Comparison of ENCODE assay signal across 8 cellular contexts in the genomic region with DNA sequence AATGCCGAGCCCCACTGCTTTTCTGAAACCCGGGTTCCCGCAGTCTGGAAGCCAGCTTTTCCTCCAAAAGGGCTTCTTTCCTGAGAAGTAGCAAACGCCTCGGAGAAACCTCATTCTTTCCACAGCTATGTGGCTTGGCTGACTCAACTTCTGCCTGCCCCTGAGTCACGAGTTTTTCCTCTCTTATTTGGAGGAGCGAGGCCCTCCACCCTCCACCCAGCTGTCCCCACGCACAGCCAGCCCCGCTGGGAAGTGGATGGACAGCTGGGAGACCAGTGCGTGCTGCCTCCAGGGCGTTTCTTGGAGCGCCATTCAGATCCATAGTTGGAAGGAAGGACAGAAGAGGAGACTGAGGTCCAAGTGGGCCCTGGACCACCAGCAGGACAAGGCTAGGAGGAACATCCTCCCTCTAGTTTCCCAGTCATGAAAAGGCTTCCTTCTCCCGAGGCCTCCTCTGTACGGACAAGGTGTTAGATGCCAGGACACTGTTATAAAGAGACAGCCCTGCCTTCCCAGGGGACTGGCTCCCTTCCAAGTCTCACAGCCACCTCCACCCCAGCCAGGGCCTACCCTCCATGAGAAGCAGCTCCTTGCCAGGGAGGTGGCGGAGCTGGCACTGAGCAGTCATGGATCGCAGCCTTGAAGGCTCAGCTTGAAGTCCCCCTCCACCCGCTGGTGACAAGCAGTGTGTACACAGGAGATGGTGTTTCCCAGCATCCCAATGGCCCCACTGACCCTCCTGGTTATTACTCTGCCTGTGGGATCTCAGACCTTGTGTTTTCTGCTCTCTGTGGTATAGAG. TPM values are rescaled to one million over a fixed set of nuclear protein-coding genes. Genes with fewer than 3 reads are reported as not detected.
DNase-seq lines count a peak whose midpoint lies in the region; ATAC-seq, FAIRE-seq and TF ChIP-seq lines count a peak whose summit lies in the region.

No MANE protein-coding gene starts in this region.

- FAIRE-seq in HepG2 (lab: Jason Lieb, UNC) (no peak), keratinocyte (lab: Jason Lieb, UNC) (peak; percentile 92)

- TF ChIP-seq RAD21 in liver (IDR thresholded peaks at IDR 0.05) (no peak), HepG2 (CRISPR knock-in tag; IDR thresholded peaks at IDR 0.05) (no peak)

- H3K36me3 ChIP-seq in liver (ENCODE audit: control insufficient read depth in 4 of 4, insufficient read depth in 3 of 4, low read depth in 1 of 4, low read length in 3 of 4) (no peaks in the 10 kb centered on the region), HepG2 (replicated peaks in 1 of 2; ENCODE audit: control insufficient read depth in 1 of 2, insufficient read depth in 2 of 2, low read length in 2 of 2) (no peaks in the 10 kb centered on the region), keratinocyte (ENCODE audit: control insufficient read depth in 2 of 2, extremely low read depth in 1 of 2, insufficient read depth in 2 of 2, low read length in 2 of 2) (no peaks in the 10 kb centered on the region), stomach smooth muscle (ENCODE audit: control insufficient read depth in 2 of 2, insufficient read depth in 2 of 2, low read length in 2 of 2) (no peaks in the 10 kb centered on the region)

- in situ Hi-C loops in HepG2 (cut with HindIII; ENCODE audit: extremely low pct_ligation_motif_present, low pct_unique_long_range_greater_than_20kb) = no loop called here

- no peak for TF ChIP-seq POLR2A in HepG2 (IDR thresholded peaks at IDR 0.05; ENCODE audit: insufficient read depth in 1 of 2, low read depth in 2 of 2, low read length in 2 of 2)

- H3K27me3 ChIP-seq in liver (ENCODE audit: control insufficient read depth in 4 of 4, insufficient read depth in 4 of 4, low read length in 3 of 4) (no peaks in the 10 kb centered on the region), HepG2 (ENCODE audit: control insufficient read depth in 1 of 2, insufficient read depth in 2 of 2, low read length in 2 of 2) (peaks cover 10 to 20% of the 10 kb centered on the region in 2 experiments; a peak in 4 of 5 replicates), keratinocyte (ENCODE audit: control insufficient read depth, extremely low read depth, insufficient read depth, low read length) (no peaks in the 10 kb centered on the region), stomach smooth muscle (ENCODE audit: control insufficient read depth in 1 of 2, insufficient read depth in 2 of 2, low read length in 2 of 2) (no peaks in the 10 kb centered on the region)

- TF ChIP-seq CTCF in liver (IDR thresholded peaks at IDR 0.05; ENCODE audit: low read depth, low read length, missing input control) (no peak), HepG2 (CRISPR knock-in tag; IDR thresholded peaks at IDR 0.05) (no peak), keratinocyte (optimal IDR thresholded peaks at IDR 0.05 in 1 of 3, IDR thresholded peaks at IDR 0.05 in 1 of 3, conservative IDR thresholded peaks at IDR 0.05 in 1 of 3; ENCODE audit: extremely low read depth in 1 of 3, insufficient read depth in 2 of 3, low read length in 3 of 3) (no peak)

- H3K4me1 ChIP-seq in liver (ENCODE audit: control insufficient read depth in 4 of 4, insufficient read depth in 4 of 4, low read length in 3 of 4) (peaks cover 14 to 41% (median 26%) of the 10 kb centered on the region in 4 donors), HepG2 (ENCODE audit: insufficient read depth, low read length) (peaks cover 38% of the 10 kb centered on the region), keratinocyte (ENCODE audit: control insufficient read depth, extremely low read depth, insufficient read depth, low read length) (peaks cover 45% of the 10 kb centered on the region), stomach smooth muscle (ENCODE audit: control insufficient read depth, insufficient read depth, low read length) (peaks cover 55% of the 10 kb centered on the region)

- H3K36me3 Mint-ChIP-seq in activated naive CD8-positive, alpha-beta T cell treated with anti-CD3 and anti-CD28 coated beads, Interleukin-2, amount 50 U/mL, for 24 hours (ENCODE audit: low read depth) = peaks cover 6% of the 10 kb centered on the region

- H3K4me3 ChIP-seq in liver (ENCODE audit: low read depth in 1 of 3, low read length in 3 of 3) (no peak overlapping the region), HepG2 (replicated peaks in 1 of 3; ENCODE audit: insufficient read depth in 1 of 3, low read depth in 2 of 3, low read length in 3 of 3) (no peak overlapping the region), keratinocyte (ENCODE audit: control insufficient read depth in 2 of 3, extremely low read depth in 1 of 3, insufficient read depth in 2 of 3, low read depth in 1 of 3, low read length in 3 of 3) (peak overlapping the region; percentile 15 to 68 (median 31)), stomach smooth muscle (ENCODE audit: low read length in 2 of 2) (peak overlapping the region in 1 of 2 donors; percentile 40)

- H4K20me1 ChIP-seq in HepG2 (ENCODE audit: insufficient read depth, low read length) (no peaks in the 10 kb centered on the region), keratinocyte (ENCODE audit: control insufficient read depth, extremely low read depth, insufficient read depth, low read length) (no peaks in the 10 kb centered on the region)

- POLR2A ChIA-PET in HepG2 (lab: Yijun Ruan, JAX) = interaction anchor here (1.3 kb wide), 1 partner anchor 57 kb away, joined by 5 read pairs; a partner anchor contains a TSS

- H3K27me3 Mint-ChIP-seq in activated naive CD8-positive, alpha-beta T cell treated with anti-CD3 and anti-CD28 coated beads, Interleukin-2, amount 50 U/mL, for 24 hours = no peaks in the 10 kb centered on the region

- no peaks in the 10 kb centered on the region for H3K79me2 ChIP-seq in HepG2 (ENCODE audit: insufficient read depth, low read length)
- H3K79me2 ChIP-seq in keratinocyte (ENCODE audit: control insufficient read depth, insufficient read depth, low read length) = peaks cover 32% of the 10 kb centered on the region

- intact Hi-C loops in HepG2 (cut with micrococcal nuclease; ENCODE audit: unreplicated experiment) = no loop called here

- BruUV-seq in HepG2 (replicated peaks; lab: Mats Ljungman, UMichigan) = no TSS peak

- no peak for DNase-seq in HepG2 (ENCODE audit: low spot score)
- peak; percentile 56 for DNase-seq in activated naive CD8-positive, alpha-beta T cell treated with anti-CD3 and anti-CD28 coated beads, Interleukin-2, amount 50 U/mL, for 24 hours
- DNase-seq in keratinocyte (ENCODE audit: low read depth, low spot score) = no peak
- no peak for DNase-seq in NK-92 treated with Interleukin-12 subunit alpha and Interleukin-12 subunit beta, amount 100 ng/mL, for 24 hours (lab: John Stamatoyannopoulos, UW)
- DNase-seq in NCI-H1436 (lab: John Stamatoyannopoulos, UW) = no peak
- no peak for DNase-seq in DMS153 treated with DMSO at 0.1 percent for 48 hours (lab: John Stamatoyannopoulos, UW; ENCODE audit: unreplicated experiment)

- no peaks in the 10 kb centered on the region for H3K9me1 ChIP-seq in keratinocyte (ENCODE audit: control insufficient read depth, extremely low read depth, insufficient read depth, low read length)

- H3K9me3 ChIP-seq in liver (ENCODE audit: control insufficient read depth in 4 of 4, low read length in 3 of 4) (no peaks in the 10 kb centered on the region), HepG2 (ENCODE audit: low read length) (no peaks in the 10 kb centered on the region), keratinocyte (ENCODE audit: control insufficient read depth, low read depth, low read length) (no peaks in the 10 kb centered on the region), stomach smooth muscle (ENCODE audit: control insufficient read depth in 2 of 2, low read length in 2 of 2) (no peaks in the 10 kb centered on the region)

- no peak for ATAC-seq in HepG2
- peak; percentile 55 for ATAC-seq in activated naive CD8-positive, alpha-beta T cell treated with anti-CD3 and anti-CD28 coated beads, Interleukin-2, amount 50 U/mL, for 24 hours

- TF ChIP-seq EP300 in HepG2 (IDR thresholded peaks at IDR 0.05; ENCODE audit: low read depth in 2 of 2, low read length in 2 of 2) = no peak
- no peak for TF ChIP-seq EP300 in HepG2 (CRISPR knock-in tag; IDR thresholded peaks at IDR 0.05; ENCODE audit: borderline replicate concordance)

- H3K4me2 ChIP-seq in HepG2 (ENCODE audit: low read depth, low read length) (no peak overlapping the region), keratinocyte (ENCODE audit: control insufficient read depth, extremely low read depth, insufficient read depth, low read depth, low read length) (peak overlapping the region; percentile 90)

- H2AFZ ChIP-seq in HepG2 (ENCODE audit: low read length) (no peak overlapping the region), keratinocyte (ENCODE audit: control insufficient read depth, low read length) (peak overlapping the region; percentile 28)

- WGBS in liver = 56% methylated on average over 17 of the region's 17 CpGs
- 15% methylated on average over 14 of the region's 17 CpGs for WGBS in HepG2 (ENCODE audit: low lambda C conversion rate)

- no peak overlapping the region for H3K9ac ChIP-seq in liver (ENCODE audit: low read depth in 1 of 2, low read length in 2 of 2)
- H3K9ac ChIP-seq in HepG2 (ENCODE audit: insufficient read depth, low read depth, low read length) = no peak overlapping the region
- H3K9ac ChIP-seq in keratinocyte (ENCODE audit: control insufficient read depth, extremely low read depth, insufficient read depth, low read length) = peak overlapping the region; percentile 85
- H3K9ac ChIP-seq in stomach smooth muscle (ENCODE audit: low read length in 2 of 2) = peak overlapping the region; percentile 7 to 50

- peak overlapping the region; percentile 14 to 56 for H3K27ac ChIP-seq in liver (ENCODE audit: low read depth in 1 of 2, low read length in 2 of 2)
- H3K27ac ChIP-seq in HepG2 (ENCODE audit: extremely low read length, insufficient read depth, low read length) = no peak overlapping the region
- H3K27ac ChIP-seq in keratinocyte (ENCODE audit: control insufficient read depth, insufficient read depth, low read length) = peak overlapping the region; percentile 94
- peak overlapping the region; percentile 81 for H3K27ac ChIP-seq in stomach smooth muscle (ENCODE audit: low read length)

- peak overlapping the region; percentile 92 for H3K27ac Mint-ChIP-seq in activated naive CD8-positive, alpha-beta T cell treated with anti-CD3 and anti-CD28 coated beads, Interleukin-2, amount 50 U/mL, for 24 hours

- CTCF ChIA-PET in HepG2 (lab: Yijun Ruan, JAX; ENCODE audit: low intra/inter-chr PET ratio, low total read pairs) = no interaction called here

- H3K9me3 Mint-ChIP-seq in activated naive CD8-positive, alpha-beta T cell treated with anti-CD3 and anti-CD28 coated beads, Interleukin-2, amount 50 U/mL, for 24 hours = no peaks in the 10 kb centered on the region

- H3K4me3 Mint-ChIP-seq in activated naive CD8-positive, alpha-beta T cell treated with anti-CD3 and anti-CD28 coated beads, Interleukin-2, amount 50 U/mL, for 24 hours = peak overlapping the region; percentile 66

- peaks cover 52% of the 10 kb centered on the region for H3K4me1 Mint-ChIP-seq in activated naive CD8-positive, alpha-beta T cell treated with anti-CD3 and anti-CD28 coated beads, Interleukin-2, amount 50 U/mL, for 24 hours

- dilution Hi-C loops in keratinocyte (cut with MboI; ENCODE audit: extremely low pct_ligation_motif_present, low sequenced_read_pairs) = no loop called here

RNA-seq across cellular contexts. Expression of a gene that starts 2.5 kb away (rescaled TPM):
- total RNA-seq in liver (10 to 100 TPM in 1 of 2 donors, 1 to 10 TPM in 1; 2.9 to 15.1 TPM), HepG2 (2016; rRNA removed; fragmentation: Illumina TruSeq; extraction: Trizol) (3.2 and 3.8 TPM in 2 replicates)
- polyA plus RNA-seq in liver (10 to 100 TPM in 1 of 2 donors, 1 to 10 TPM in 1; 5.0 to 12.8 TPM), HepG2 (2011; rRNA removed) (2.9 TPM in 2 replicates), keratinocyte (9.4 to 22.0 TPM (median 11.4 TPM) in 3 replicates)
- 1.5 TPM in 2 replicates for total RNA-seq in HepG2 (2016; cell fraction: cytosol; rRNA removed; fragmentation: Illumina TruSeq; extraction: Trizol; ENCODE audit: low read depth)
- total RNA-seq in HepG2 (2016; cell fraction: insoluble cytoplasmic fraction; rRNA removed; fragmentation: Illumina TruSeq; extraction: Trizol) = 3.0 and 4.1 TPM in 2 replicates
- total RNA-seq in HepG2 (2016; cell fraction: membrane; rRNA removed; fragmentation: Illumina TruSeq; extraction: Trizol) = 2.6 and 2.8 TPM in 2 replicates
- 1.9 and 2.3 TPM in 2 replicates for total RNA-seq in HepG2 (2016; cell fraction: nucleus; rRNA removed; fragmentation: Illumina TruSeq; extraction: Trizol)
- 1.7 and 4.1 TPM in 2 replicates for polyA plus RNA-seq in HepG2 (2011; cell fraction: cytosol; rRNA removed)
- 3.9 and 4.0 TPM in 2 replicates for polyA plus RNA-seq in HepG2 (2011; cell fraction: nucleus; rRNA removed)
- polyA plus RNA-seq in HepG2 (2012) = 0.71 and 1.4 TPM in 2 replicates
- 0.36 and 0.54 TPM in 2 replicates for polyA plus RNA-seq in HepG2 (2016; cell fraction: cytosol; fragmentation: Illumina TruSeq; extraction: Trizol; ENCODE audit: low read depth)
- polyA plus RNA-seq in HepG2 (2016; cell fraction: insoluble cytoplasmic fraction; fragmentation: Illumina TruSeq; extraction: Trizol; ENCODE audit: low read depth) = 2.4 and 2.7 TPM in 2 replicates
- 1.1 and 1.4 TPM in 2 replicates for polyA plus RNA-seq in HepG2 (2016; cell fraction: membrane; fragmentation: Illumina TruSeq; extraction: Trizol; ENCODE audit: low read depth)
- polyA plus RNA-seq in HepG2 (2016; cell fraction: nucleus; fragmentation: Illumina TruSeq; extraction: Trizol; ENCODE audit: insufficient read depth, low read depth) = 2.7 TPM in 2 replicates
- 2.0 and 6.9 TPM in 2 replicates for polyA minus RNA-seq in HepG2 (2011; rRNA and poly(A)+ RNA removed; ENCODE audit: low replicate concordance)
- polyA minus RNA-seq in HepG2 (2011; cell fraction: cytosol; rRNA and poly(A)+ RNA removed) = 1.5 and 3.6 TPM in 2 replicates
- 2.1 and 3.0 TPM in 2 replicates for polyA minus RNA-seq in HepG2 (2011; cell fraction: nucleus; rRNA and poly(A)+ RNA removed)
- polyA plus RNA-seq in keratinocyte (2011; ENCODE audit: low read depth) = 4.2 TPM
- polyA plus RNA-seq in keratinocyte (2011; cell fraction: cytosol; rRNA removed) = 7.8 and 18.2 TPM in 2 replicates
- 20.9 and 25.8 TPM in 2 replicates for polyA plus RNA-seq in keratinocyte (2011; cell fraction: nucleus; rRNA removed)
- polyA plus RNA-seq in keratinocyte (2012; ENCODE audit: low replicate concordance) = 8.8 and 15.1 TPM in 2 replicates
- 7.9 to 16.5 TPM (median 14.5 TPM) in 3 replicates for polyA minus RNA-seq in keratinocyte
- 42.6 TPM for polyA minus RNA-seq in keratinocyte (2011; cell fraction: cytosol; rRNA and poly(A)+ RNA removed)
- polyA minus RNA-seq in keratinocyte (2011; cell fraction: nucleus; rRNA and poly(A)+ RNA removed) = 16.8 and 22.4 TPM in 2 replicates

RNA-seq across cellular contexts. Expression of a gene that starts 52.3 kb away (rescaled TPM):
- total RNA-seq in liver (10 to 100 TPM; 21.2 to 82.8 TPM), HepG2 (2016; rRNA removed; fragmentation: Illumina TruSeq; extraction: Trizol) (34.4 and 34.8 TPM in 2 replicates)
- polyA plus RNA-seq in liver (10 to 100 TPM; 37.6 to 42.6 TPM), HepG2 (2011; rRNA removed) (17.7 and 19.6 TPM in 2 replicates), keratinocyte (10.9 to 14.0 TPM (median 12.3 TPM) in 3 replicates)
- total RNA-seq in HepG2 (2016; cell fraction: cytosol; rRNA removed; fragmentation: Illumina TruSeq; extraction: Trizol; ENCODE audit: low read depth) = 28.6 and 28.9 TPM in 2 replicates
- 29.0 and 35.2 TPM in 2 replicates for total RNA-seq in HepG2 (2016; cell fraction: insoluble cytoplasmic fraction; rRNA removed; fragmentation: Illumina TruSeq; extraction: Trizol)
- total RNA-seq in HepG2 (2016; cell fraction: membrane; rRNA removed; fragmentation: Illumina TruSeq; extraction: Trizol) = 73.3 and 76.2 TPM in 2 replicates
- 17.3 and 21.4 TPM in 2 replicates for total RNA-seq in HepG2 (2016; cell fraction: nucleus; rRNA removed; fragmentation: Illumina TruSeq; extraction: Trizol)
- 18.1 TPM in 2 replicates for polyA plus RNA-seq in HepG2 (2011; cell fraction: cytosol; rRNA removed)
- 13.1 and 14.3 TPM in 2 replicates for polyA plus RNA-seq in HepG2 (2011; cell fraction: nucleus; rRNA removed)
- polyA plus RNA-seq in HepG2 (2012) = 15.9 and 18.6 TPM in 2 replicates
- 37.7 and 38.6 TPM in 2 replicates for polyA plus RNA-seq in HepG2 (2016; cell fraction: cytosol; fragmentation: Illumina TruSeq; extraction: Trizol; ENCODE audit: low read depth)
- polyA plus RNA-seq in HepG2 (2016; cell fraction: insoluble cytoplasmic fraction; fragmentation: Illumina TruSeq; extraction: Trizol; ENCODE audit: low read depth) = 28.6 and 34.2 TPM in 2 replicates
- polyA plus RNA-seq in HepG2 (2016; cell fraction: membrane; fragmentation: Illumina TruSeq; extraction: Trizol; ENCODE audit: low read depth) = 64.1 and 65.3 TPM in 2 replicates
- 29.3 and 31.8 TPM in 2 replicates for polyA plus RNA-seq in HepG2 (2016; cell fraction: nucleus; fragmentation: Illumina TruSeq; extraction: Trizol; ENCODE audit: insufficient read depth, low read depth)
- polyA minus RNA-seq in HepG2 (2011; rRNA and poly(A)+ RNA removed; ENCODE audit: low replicate concordance) = 5.1 and 12.9 TPM in 2 replicates
- polyA minus RNA-seq in HepG2 (2011; cell fraction: cytosol; rRNA and poly(A)+ RNA removed) = 8.3 and 8.7 TPM in 2 replicates
- polyA minus RNA-seq in HepG2 (2011; cell fraction: nucleus; rRNA and poly(A)+ RNA removed) = 6.7 and 10.4 TPM in 2 replicates
- polyA plus RNA-seq in keratinocyte (2011; ENCODE audit: low read depth) = 2.4 TPM
- polyA plus RNA-seq in keratinocyte (2011; cell fraction: cytosol; rRNA removed) = 14.3 TPM in 2 replicates
- polyA plus RNA-seq in keratinocyte (2011; cell fraction: nucleus; rRNA removed) = 11.1 and 14.6 TPM in 2 replicates
- 7.1 and 12.1 TPM in 2 replicates for polyA plus RNA-seq in keratinocyte (2012; ENCODE audit: low replicate concordance)
- 5.1 to 9.0 TPM (median 6.1 TPM) in 3 replicates for polyA minus RNA-seq in keratinocyte
- polyA minus RNA-seq in keratinocyte (2011; cell fraction: cytosol; rRNA and poly(A)+ RNA removed) = 9.6 TPM
- polyA minus RNA-seq in keratinocyte (2011; cell fraction: nucleus; rRNA and poly(A)+ RNA removed) = 4.6 and 6.7 TPM in 2 replicates

RNA-seq across cellular contexts. Expression of a gene that starts 56.7 kb away (rescaled TPM):
- total RNA-seq in liver (10 to 100 TPM; 33.7 to 35.2 TPM), HepG2 (2016; rRNA removed; fragmentation: Illumina TruSeq; extraction: Trizol) (84.0 and 120 TPM in 2 replicates)
- polyA plus RNA-seq in liver (10 to 100 TPM; 42.5 to 61.6 TPM), HepG2 (2011; rRNA removed) (29.4 and 32.2 TPM in 2 replicates), keratinocyte (93.9 to 110 TPM (median 104 TPM) in 3 replicates)
- 26.0 and 27.8 TPM in 2 replicates for total RNA-seq in HepG2 (2016; cell fraction: cytosol; rRNA removed; fragmentation: Illumina TruSeq; extraction: Trizol; ENCODE audit: low read depth)
- total RNA-seq in HepG2 (2016; cell fraction: insoluble cytoplasmic fraction; rRNA removed; fragmentation: Illumina TruSeq; extraction: Trizol) = 84.6 and 128 TPM in 2 replicates
- 37.0 and 39.3 TPM in 2 replicates for total RNA-seq in HepG2 (2016; cell fraction: membrane; rRNA removed; fragmentation: Illumina TruSeq; extraction: Trizol)
- 39.0 and 42.5 TPM in 2 replicates for total RNA-seq in HepG2 (2016; cell fraction: nucleus; rRNA removed; fragmentation: Illumina TruSeq; extraction: Trizol)
- 22.5 and 24.9 TPM in 2 replicates for polyA plus RNA-seq in HepG2 (2011; cell fraction: cytosol; rRNA removed)
- 46.3 and 51.2 TPM in 2 replicates for polyA plus RNA-seq in HepG2 (2011; cell fraction: nucleus; rRNA removed)
- 24.1 and 24.4 TPM in 2 replicates for polyA plus RNA-seq in HepG2 (2012)
- polyA plus RNA-seq in HepG2 (2016; cell fraction: cytosol; fragmentation: Illumina TruSeq; extraction: Trizol; ENCODE audit: low read depth) = 25.5 and 26.4 TPM in 2 replicates
- polyA plus RNA-seq in HepG2 (2016; cell fraction: insoluble cytoplasmic fraction; fragmentation: Illumina TruSeq; extraction: Trizol; ENCODE audit: low read depth) = 117 and 122 TPM in 2 replicates
- polyA plus RNA-seq in HepG2 (2016; cell fraction: membrane; fragmentation: Illumina TruSeq; extraction: Trizol; ENCODE audit: low read depth) = 29.0 and 32.5 TPM in 2 replicates
- 58.8 and 67.0 TPM in 2 replicates for polyA plus RNA-seq in HepG2 (2016; cell fraction: nucleus; fragmentation: Illumina TruSeq; extraction: Trizol; ENCODE audit: insufficient read depth, low read depth)
- 23.6 and 67.1 TPM in 2 replicates for polyA minus RNA-seq in HepG2 (2011; rRNA and poly(A)+ RNA removed; ENCODE audit: low replicate concordance)
- 16.8 and 23.0 TPM in 2 replicates for polyA minus RNA-seq in HepG2 (2011; cell fraction: cytosol; rRNA and poly(A)+ RNA removed)
- 45.1 and 53.7 TPM in 2 replicates for polyA minus RNA-seq in HepG2 (2011; cell fraction: nucleus; rRNA and poly(A)+ RNA removed)
- 43.6 TPM for polyA plus RNA-seq in keratinocyte (2011; ENCODE audit: low read depth)
- polyA plus RNA-seq in keratinocyte (2011; cell fraction: cytosol; rRNA removed) = 93.0 and 151 TPM in 2 replicates
- polyA plus RNA-seq in keratinocyte (2011; cell fraction: nucleus; rRNA removed) = 98.5 and 104 TPM in 2 replicates
- polyA plus RNA-seq in keratinocyte (2012; ENCODE audit: low replicate concordance) = 60.3 and 71.0 TPM in 2 replicates
- polyA minus RNA-seq in keratinocyte = 25.0 to 59.3 TPM (median 39.3 TPM) in 3 replicates
- 98.0 TPM for polyA minus RNA-seq in keratinocyte (2011; cell fraction: cytosol; rRNA and poly(A)+ RNA removed)
- 21.5 and 31.6 TPM in 2 replicates for polyA minus RNA-seq in keratinocyte (2011; cell fraction: nucleus; rRNA and poly(A)+ RNA removed)

Comparison
In these comparisons a context has a peak if more than half of its experiments do, and no peak if none do; other contexts are left out.
1. H3K4me3 ChIP-seq: peak in keratinocyte (3 of 3); none in liver (0 of 3) and HepG2 (0 of 3).
2. H3K9ac ChIP-seq: peak in keratinocyte (single experiment) and stomach smooth muscle (2 of 2); none in liver (0 of 2) and HepG2 (single experiment).